19 cellular contexts compared by ENCODE assay signal in the genomic region with DNA sequence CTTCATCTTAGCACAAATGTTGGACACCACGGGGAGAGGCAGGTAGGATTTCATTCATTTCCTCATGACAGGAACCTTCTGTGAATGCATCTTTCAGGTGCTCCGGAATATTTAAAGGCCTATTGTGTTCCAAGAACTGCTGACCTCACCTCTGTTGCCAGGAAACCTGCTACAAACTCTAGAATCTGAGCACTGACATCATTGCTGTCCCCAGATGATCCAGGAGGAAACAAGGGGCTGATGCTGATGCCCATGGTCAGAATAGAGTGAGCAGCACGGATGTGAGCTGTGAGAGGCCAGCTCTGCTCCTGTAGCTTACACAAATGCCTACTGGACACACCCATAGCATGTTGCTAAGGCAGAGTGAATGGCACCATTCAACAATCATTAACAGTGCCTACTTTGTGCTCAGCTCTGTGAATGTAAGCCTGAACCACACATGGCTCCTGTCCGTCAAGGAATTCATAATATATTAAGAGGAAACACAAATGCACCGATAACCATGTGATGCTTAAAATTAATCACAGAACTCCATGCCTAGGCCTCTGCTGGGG.
DNase-seq lines count a peak whose midpoint lies in the region; ATAC-seq, FAIRE-seq and TF ChIP-seq lines count a peak whose summit lies in the region.
"Had no signal": no experiment of that assay in that cellular context is flagged by ENCODE, and none has a peak within 500 bp of the region (broad histone marks: within the 10 kb centered on the region; RNA-seq: fewer than 3 reads in every experiment).

No MANE protein-coding gene starts in this region.

- H3K27ac ChIP-seq in right cardiac atrium (ENCODE audit: low read length) (no peak overlapping the region), tibial artery (no peak overlapping the region)
- H3K27ac ChIP-seq: SK-N-MC had no signal

- no peak overlapping the region for H3K9ac ChIP-seq in NT2/D1 (ENCODE audit: insufficient read length, low read depth)

- ATAC-seq in left ventricle myocardium superior: peak; percentile 33
- no peak for ATAC-seq in right cardiac atrium
- no peak for ATAC-seq in HG03469 (IDR thresholded peaks at IDR 0.05; ENCODE audit: unreplicated experiment)
- ATAC-seq: Panc1 had no signal

- no peak overlapping the region for H3K4me3 ChIP-seq in right cardiac atrium (ENCODE audit: low read length)
- H3K4me3 ChIP-seq in NT2/D1 (ENCODE audit: insufficient read length, low read depth): no peak overlapping the region
- no peak overlapping the region for H3K4me3 ChIP-seq in tibial artery
- H3K4me3 ChIP-seq: HAP-1, SK-N-MC had no signal

- TF ChIP-seq CTCF in tibial artery (IDR thresholded peaks at IDR 0.05) (no peak), GM20000 (IDR thresholded peaks at IDR 0.05; ENCODE audit: extremely low read depth, missing control alignments) (no peak)

- intact Hi-C loops in left ventricle myocardium superior (cut with micrococcal nuclease): no loop called here
- intact Hi-C loops in right cardiac atrium (cut with DNase I): no loop called here
- intact Hi-C loops in tibial artery (cut with DNase I; ENCODE audit: low total_unique reads): no loop called here

- WGBS in right cardiac atrium: 60% methylated on average over 5 of the region's 5 CpGs

- H3K4me1 ChIP-seq in right cardiac atrium (ENCODE audit: control insufficient read depth, insufficient read depth, low read length): no peaks in the 10 kb centered on the region
- no peaks in the 10 kb centered on the region for H3K4me1 ChIP-seq in NT2/D1 (ENCODE audit: insufficient read depth, insufficient read length)
- no peaks in the 10 kb centered on the region for H3K4me1 ChIP-seq in tibial artery
- H3K4me1 ChIP-seq: HAP-1 had no signal

- FAIRE-seq in urothelium cell line (lab: Jason Lieb, UNC): no peak
- FAIRE-seq: G401.6, HTR-8/SVneo had no signal

- H3K27me3 ChIP-seq in right cardiac atrium (ENCODE audit: control insufficient read depth, insufficient read depth) (no peaks in the 10 kb centered on the region), NT2/D1 (ENCODE audit: insufficient read depth, insufficient read length) (no peaks in the 10 kb centered on the region), tibial artery (no peaks in the 10 kb centered on the region)

- no peaks in the 10 kb centered on the region for H3K36me3 ChIP-seq in NT2/D1 (ENCODE audit: insufficient read depth, insufficient read length, low read length)
- H3K36me3 ChIP-seq in tibial artery: no peaks in the 10 kb centered on the region
- H3K36me3 ChIP-seq: HAP-1 had no signal

- H3K9me3 ChIP-seq in right cardiac atrium (ENCODE audit: control insufficient read depth, low read length) (no peaks in the 10 kb centered on the region), NT2/D1 (ENCODE audit: insufficient read depth, low read length) (no peaks in the 10 kb centered on the region), tibial artery (no peaks in the 10 kb centered on the region)
- H3K9me3 ChIP-seq: HAP-1 had no signal

- DNase-seq in left ventricle myocardium superior (peak; percentile 8), right cardiac atrium (no peak), NT2/D1 (ENCODE audit: low read depth, low spot score) (peak; percentile 13), left kidney (ENCODE audit: low read depth, low spot score) (peak; percentile 60), urothelium cell line (ENCODE audit: low spot score) (peak; percentile 3), tibial artery (no peak), GM20000 (ENCODE audit: low spot score) (no peak)
- DNase-seq: DND-41, Kasumi-1, NCI-H1105, NCI-H1694, NCI-H446, NCI-H774 had no signal

Comparison
In these comparisons a context has a peak if more than half of its experiments do, and no peak if none do; other contexts are left out.
1. DNase-seq: peak in left ventricle myocardium superior (single experiment), NT2/D1 (single experiment), left kidney (single experiment) and urothelium cell line (single experiment); none in right cardiac atrium (0 of 3), tibial artery (0 of 2) and GM20000 (single experiment).